Comparison of ENCODE assay signal across 18 cellular contexts in genomic region chr10:132534348-132535064, GRCh38. TPM values are rescaled to one million over a fixed set of nuclear protein-coding genes. Genes with fewer than 3 reads are reported as not detected.
DNase-seq lines count a peak whose midpoint lies in the region; ATAC-seq and TF ChIP-seq lines count a peak whose summit lies in the region.
"Had no signal": no experiment of that assay in that cellular context is flagged by ENCODE, and none has a peak within 500 bp of the region (broad histone marks: within the 10 kb centered on the region; RNA-seq: fewer than 3 reads in every experiment).

No MANE protein-coding gene starts in this region.

- peaks cover 0 to 38% (median 16%) of the 10 kb centered on the region in 11 experiments; a peak in 18 of 22 replicates for H4K20me1 ChIP-seq in BLaER1 treated with 17β-estradiol and CSF1 and Interleukin-3, amounts not matched to agents 10 nM and 100 nM

- H3K36me3 ChIP-seq in BLaER1 treated with 17β-estradiol and CSF1 and Interleukin-3, amounts not matched to agents 10 nM and 100 nM, result peaks cover 0 to 5% (median 0%) of the 10 kb centered on the region in 11 experiments; a peak in 2 of 22 replicates
- no peaks in the 10 kb centered on the region for H3K36me3 ChIP-seq in HEK293 (ENCODE audit: control insufficient read depth in 2 of 2, insufficient read depth in 1 of 2, low read length in 2 of 2)
- H3K36me3 ChIP-seq: esophagus squamous epithelium, transverse colon had no signal

- no peak overlapping the region for H3K4me3 ChIP-seq in BLaER1 treated with 17β-estradiol and CSF1 and Interleukin-3, amounts not matched to agents 10 nM and 100 nM
- H3K4me3 ChIP-seq in HEK293 (ENCODE audit: low read depth, low read length), result no peak overlapping the region
- H3K4me3 ChIP-seq in coronary artery, result no peak overlapping the region
- H3K4me3 ChIP-seq: esophagus squamous epithelium, transverse colon had no signal

- no peak overlapping the region for H3K27ac Mint-ChIP-seq in natural killer cell treated with Interleukin-12 subunit alpha and Interleukin-12 subunit beta and Interleukin-15 and Interleukin-18, amount 100 ng/mL, for 72 hours
- H3K27ac Mint-ChIP-seq in activated T-helper 17 cell treated with anti-CD3 and anti-CD28 coated beads, Interleukin-2, amount 50 U/mL, for 72 hours, result no peak overlapping the region
- H3K27ac Mint-ChIP-seq: activated T-cell treated with anti-CD3 and anti-CD28 coated beads, Interleukin-2, amount 50 U/mL, for 24 hours had no signal

- peaks cover 4% of the 10 kb centered on the region for H3K9me3 Mint-ChIP-seq in natural killer cell treated with Interleukin-12 subunit alpha and Interleukin-12 subunit beta and Interleukin-15 and Interleukin-18, amount 100 ng/mL, for 72 hours
- peaks cover 9% of the 10 kb centered on the region for H3K9me3 Mint-ChIP-seq in activated T-helper 17 cell treated with anti-CD3 and anti-CD28 coated beads, Interleukin-2, amount 50 U/mL, for 72 hours

- ATAC-seq in natural killer cell treated with Interleukin-12 subunit alpha and Interleukin-12 subunit beta and Interleukin-15 and Interleukin-18, amount 100 ng/mL, for 72 hours, result no peak
- no peak for ATAC-seq in activated T-helper 17 cell treated with anti-CD3 and anti-CD28 coated beads, Interleukin-2, amount 50 U/mL, for 72 hours (replicated peaks)
- ATAC-seq: naive thymus-derived CD8-positive, alpha-beta T cell; right cardiac atrium had no signal

- peaks cover 9 to 24% of the 10 kb centered on the region in 2 donors for H3K27me3 Mint-ChIP-seq in natural killer cell treated with Interleukin-12 subunit alpha and Interleukin-12 subunit beta and Interleukin-15 and Interleukin-18, amount 100 ng/mL, for 72 hours
- H3K27me3 Mint-ChIP-seq in activated T-helper 17 cell treated with anti-CD3 and anti-CD28 coated beads, Interleukin-2, amount 50 U/mL, for 72 hours, result peaks cover 11% of the 10 kb centered on the region

- POLR2A ChIA-PET in HEK293 (lab: Yijun Ruan, JAX), result no interaction called here

- H3K9me3 ChIP-seq in BLaER1 treated with 17β-estradiol and CSF1 and Interleukin-3, amounts not matched to agents 10 nM and 100 nM (replicated peaks in 1 of 11), result peaks cover 15 to 25% (median 20%) of the 10 kb centered on the region in 11 experiments
- H3K9me3 ChIP-seq in HEK293 (ENCODE audit: control insufficient read depth, insufficient read depth, low read depth, low read length), result no peaks in the 10 kb centered on the region; the same call in 1 of the 2 replicates
- H3K9me3 ChIP-seq: esophagus squamous epithelium had no signal

- peak overlapping the region; percentile 18 for H3K4me3 Mint-ChIP-seq in natural killer cell treated with Interleukin-12 subunit alpha and Interleukin-12 subunit beta and Interleukin-15 and Interleukin-18, amount 100 ng/mL, for 72 hours
- H3K4me3 Mint-ChIP-seq in activated T-helper 17 cell treated with anti-CD3 and anti-CD28 coated beads, Interleukin-2, amount 50 U/mL, for 72 hours, result no peak overlapping the region
- H3K4me3 Mint-ChIP-seq: activated T-cell treated with anti-CD3 and anti-CD28 coated beads, Interleukin-2, amount 50 U/mL, for 24 hours had no signal

- DNase-seq in coronary artery (ENCODE audit: low spot score) (peak; percentile 55), HK-2 (ENCODE audit: unreplicated experiment) (no peak), NCI-H526 treated with DMSO at 0.1 percent for 48 hours (lab: John Stamatoyannopoulos, UW) (no peak)
- peak; percentile 34 for DNase-seq in natural killer cell treated with Interleukin-12 subunit alpha and Interleukin-12 subunit beta and Interleukin-15 and Interleukin-18, amount 100 ng/mL, for 72 hours (ENCODE audit: low spot score)
- no peak for DNase-seq in stimulated activated naive CD4-positive, alpha-beta T cell treated with Interleukin-2 at 50 U/mL for 16 hours (lab: John Stamatoyannopoulos, UW)
- DNase-seq: activated CD4-positive, alpha-beta T cell treated with anti-CD3 and anti-CD28 coated beads for 48 hours; activated T-cell treated with anti-CD3 and anti-CD28 coated beads, Interleukin-2, amount 50 U/mL, for 24 hours; cortex of kidney; DMS79; esophagus squamous epithelium; NCI-H2107; NCI-H774; transverse colon had no signal

- H3K4me1 Mint-ChIP-seq in natural killer cell treated with Interleukin-12 subunit alpha and Interleukin-12 subunit beta and Interleukin-15 and Interleukin-18, amount 100 ng/mL, for 72 hours (ENCODE audit: low read depth in 2 of 2), result peaks cover 9 to 17% of the 10 kb centered on the region in 2 donors
- H3K4me1 Mint-ChIP-seq in activated T-helper 17 cell treated with anti-CD3 and anti-CD28 coated beads, Interleukin-2, amount 50 U/mL, for 72 hours, result peaks cover 13% of the 10 kb centered on the region

- no peak overlapping the region for H3K27ac ChIP-seq in BLaER1 treated with 17β-estradiol and CSF1 and Interleukin-3, amounts not matched to agents 10 nM and 100 nM
- no peak overlapping the region for H3K27ac ChIP-seq in HEK293 (ENCODE audit: extremely low read depth, low read depth, low read length)
- no peak overlapping the region for H3K27ac ChIP-seq in coronary artery
- H3K27ac ChIP-seq: esophagus squamous epithelium, transverse colon had no signal

- H3K36me3 Mint-ChIP-seq in natural killer cell treated with Interleukin-12 subunit alpha and Interleukin-12 subunit beta and Interleukin-15 and Interleukin-18, amount 100 ng/mL, for 72 hours, result peaks cover 7% of the 10 kb centered on the region
- H3K36me3 Mint-ChIP-seq in activated T-helper 17 cell treated with anti-CD3 and anti-CD28 coated beads, Interleukin-2, amount 50 U/mL, for 72 hours (ENCODE audit: low read depth), result no peaks in the 10 kb centered on the region

- H3K4me2 ChIP-seq in BLaER1 treated with 17β-estradiol and CSF1 and Interleukin-3, amounts not matched to agents 10 nM and 100 nM, result peak overlapping the region in 10 of 11 experiments; percentile 24 to 100 (median 91); a peak in 15 of 22 replicates

- H3K27me3 ChIP-seq in BLaER1 treated with 17β-estradiol and CSF1 and Interleukin-3, amounts not matched to agents 10 nM and 100 nM, result no peaks in the 10 kb centered on the region

- CTCF ChIA-PET in HEK293 (lab: Yijun Ruan, JAX), result no interaction called here

- H3K9ac ChIP-seq in BLaER1 treated with 17β-estradiol and CSF1 and Interleukin-3, amounts not matched to agents 10 nM and 100 nM, result no peak overlapping the region

- TF ChIP-seq CTCF in HEK293 (tag by site-specific recombination; IDR thresholded peaks at IDR 0.05) (no peak), coronary artery (IDR thresholded peaks at IDR 0.05) (no peak)

- peaks cover 21 to 43% (median 41%) of the 10 kb centered on the region in 10 experiments for H3K4me1 ChIP-seq in BLaER1 treated with 17β-estradiol and CSF1 and Interleukin-3, amounts not matched to agents 10 nM and 100 nM
- peaks cover 16% of the 10 kb centered on the region for H3K4me1 ChIP-seq in HEK293 (ENCODE audit: control insufficient read depth, insufficient read depth, low read length)

TF ChIP-seq in HEK293, 187 proteins besides CTCF, POLR2A, EP300 and RAD21:
- TF ChIP-seq ZSCAN5A (tag by site-specific recombination; IDR thresholded peaks at IDR 0.05) (no peak), ATF2 (tag by site-specific recombination; IDR thresholded peaks at IDR 0.05; ENCODE audit: low read depth) (peak; percentile 84)

RNA-seq across cellular contexts. Expression of gene INPP5A, which starts 3.1 kb away (rescaled TPM):
- total RNA-seq in natural killer cell treated with Interleukin-12 subunit alpha and Interleukin-12 subunit beta and Interleukin-15 and Interleukin-18, amount 100 ng/mL, for 72 hours, result 10 to 100 TPM; 14.8 to 18.6 TPM
- 1 to 10 TPM; 4.3 to 5.6 TPM for total RNA-seq in activated T-helper 17 cell treated with anti-CD3 and anti-CD28 coated beads, Interleukin-2, amount 50 U/mL, for 72 hours

Comparison
In these comparisons a context has a peak if more than half of its experiments do, and no peak if none do; other contexts are left out.
1. DNase-seq: peak in coronary artery (single experiment) and natural killer cell treated with Interleukin-12 subunit alpha and Interleukin-12 subunit beta and Interleukin-15 and Interleukin-18, amount 100 ng/mL, for 72 hours (single experiment); none in HK-2 (single experiment), stimulated activated naive CD4-positive, alpha-beta T cell treated with Interleukin-2 at 50 U/mL for 16 hours (single experiment) and NCI-H526 treated with DMSO at 0.1 percent for 48 hours (single experiment).